ENCODE assay signal across 18 cellular contexts in the genomic region with DNA sequence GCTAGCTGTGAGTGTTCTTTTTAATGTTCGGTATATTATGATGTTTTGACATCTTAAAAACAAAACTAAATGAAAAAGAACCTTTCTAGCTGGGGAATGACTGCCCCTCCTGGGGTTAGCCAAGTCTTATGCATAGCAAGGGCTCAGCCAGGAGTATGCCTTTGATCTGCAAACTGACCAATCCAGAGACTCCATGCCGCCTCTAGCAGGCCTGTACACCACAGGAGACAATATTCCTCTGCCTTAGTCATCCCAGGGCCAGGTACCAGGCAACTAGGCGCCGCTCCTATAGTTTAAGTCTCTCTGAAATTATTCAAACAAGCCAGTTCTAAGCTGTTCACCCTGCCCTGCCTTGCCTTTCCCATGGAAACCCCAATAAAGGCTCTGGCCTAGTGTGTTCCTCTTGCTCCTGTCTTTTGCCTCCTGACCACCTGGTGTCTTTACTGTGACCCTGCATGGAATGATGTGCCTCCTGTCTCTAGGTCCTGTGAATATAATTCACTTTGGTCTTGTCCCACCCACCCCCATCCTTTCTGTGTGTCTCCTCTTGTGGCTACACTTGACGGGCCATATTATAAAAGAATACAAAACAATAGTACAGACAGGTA. TPM values are rescaled to one million over a fixed set of nuclear protein-coding genes. Genes with fewer than 3 reads are reported as not detected.
DNase-seq lines count a peak whose midpoint lies in the region; ATAC-seq and TF ChIP-seq lines count a peak whose summit lies in the region.
"Had no signal": no experiment of that assay in that cellular context is flagged by ENCODE, and none has a peak within 500 bp of the region (broad histone marks: within the 10 kb centered on the region; RNA-seq: fewer than 3 reads in every experiment).

No MANE protein-coding gene starts in this region.

- no peaks in the 10 kb centered on the region for H3K79me1 ChIP-seq in mesendoderm (ENCODE audit: low read length)

- no peak overlapping the region for H3K56ac ChIP-seq in mesendoderm (ENCODE audit: low read length)

- no peak overlapping the region for H2BK5ac ChIP-seq in mesendoderm (ENCODE audit: low read length)

- CTCF ChIA-PET in WTC11 (lab: Charles Lee): interaction anchor here (0.9 to 2.7 kb wide), 6 partner anchors 194 to 364 kb away, joined by 3 to 12 read pairs (median 5); no protein-coding TSS in a partner anchor
- CTCF ChIA-PET in activated CD8-positive, alpha-beta T cell treated with anti-CD3 and anti-CD28 coated beads, Interleukin-2, amount 10 ng/mL, durations not matched to agents 7 days and 5 days (lab: Charles Lee): interaction anchor here (1.5 kb wide), 1 partner anchor 286 kb away, joined by 4 read pairs; no protein-coding TSS in a partner anchor

- no peak overlapping the region for H4K8ac ChIP-seq in mesendoderm (ENCODE audit: low read depth, low read length)

- H3K36me3 ChIP-seq in H7 (replicated peaks; ENCODE audit: control insufficient read depth, insufficient read depth, low read length): no peaks in the 10 kb centered on the region
- no peaks in the 10 kb centered on the region for H3K36me3 ChIP-seq in mesendoderm (ENCODE audit: control insufficient read depth, insufficient read depth, low read length)
- H3K36me3 ChIP-seq: HAP-1 had no signal

- no peak overlapping the region for H3K23ac ChIP-seq in mesendoderm (ENCODE audit: low read length)

- H3K36me3 Mint-ChIP-seq in WTC11: no peaks in the 10 kb centered on the region
- peaks cover 9% of the 10 kb centered on the region for H3K36me3 Mint-ChIP-seq in activated CD8-positive, alpha-beta T cell treated with anti-CD3 and anti-CD28 coated beads, Interleukin-2, amount 10 ng/mL, durations not matched to agents 7 days and 5 days (ENCODE audit: low read depth)

- DNase-seq in H7 (peak; percentile 31), WTC11 (ENCODE audit: low spot score) (peak; percentile 41), fibroblast of villous mesenchyme (ENCODE audit: low read depth) (peak; percentile 19), mesendoderm (peak; percentile 70), T1000 (lab: John Stamatoyannopoulos, UW) (no peak)
- no peak for DNase-seq in activated CD8-positive, alpha-beta T cell treated with anti-CD3 and anti-CD28 coated beads, Interleukin-2, amount 10 ng/mL, durations not matched to agents 7 days and 5 days
- DNase-seq in activated T-cell treated with anti-CD3 and anti-CD28 coated beads, Interleukin-2, amount 50 U/mL, for 48 hours: no peak
- DNase-seq: C1 segment of cervical spinal cord, DMS153, EL, NCI-H1105 treated with DMSO at 0.1 percent for 48 hours, NCI-H187 treated with DMSO at 0.1 percent for 48 hours, NCI-H446, NCI-H748 treated with DMSO at 0.1 percent for 48 hours had no signal

- no peak overlapping the region for H3K4ac ChIP-seq in mesendoderm (ENCODE audit: low read depth, low read length)

- no CpG with 5 or more reads among the region's 5 CpGs for WGBS in mesendoderm (ENCODE audit: extremely low coverage, insufficient coverage, low lambda C conversion rate)

- no peak overlapping the region for H3K4me3 Mint-ChIP-seq in WTC11
- no peak overlapping the region for H3K4me3 Mint-ChIP-seq in activated CD8-positive, alpha-beta T cell treated with anti-CD3 and anti-CD28 coated beads, Interleukin-2, amount 10 ng/mL, durations not matched to agents 7 days and 5 days

- no peaks in the 10 kb centered on the region for H3K79me2 ChIP-seq in mesendoderm (ENCODE audit: control insufficient read depth, insufficient read depth, low read length)

- H3K4me3 ChIP-seq in H7 (ENCODE audit: insufficient read depth, low read depth, low read length) (no peak overlapping the region), fibroblast of villous mesenchyme (ENCODE audit: low read depth, low read length) (no peak overlapping the region), mesendoderm (ENCODE audit: low read length) (no peak overlapping the region)
- H3K4me3 ChIP-seq: HAP-1 had no signal

- TF ChIP-seq CTCF in WTC11 (IDR thresholded peaks at IDR 0.05) (no peak), fibroblast of villous mesenchyme (IDR thresholded peaks at IDR 0.05; ENCODE audit: insufficient read depth, low read depth, low read length) (no peak)

- no peak overlapping the region for H3K18ac ChIP-seq in mesendoderm (ENCODE audit: low read length)

- H3K27me3 Mint-ChIP-seq in WTC11 (ENCODE audit: low read depth): no peaks in the 10 kb centered on the region
- no peaks in the 10 kb centered on the region for H3K27me3 Mint-ChIP-seq in activated CD8-positive, alpha-beta T cell treated with anti-CD3 and anti-CD28 coated beads, Interleukin-2, amount 10 ng/mL, durations not matched to agents 7 days and 5 days (ENCODE audit: low read depth)

- POLR2A ChIA-PET in WTC11 (lab: Charles Lee): interaction anchor here (1.0 kb wide), 1 partner anchor 8 kb away, joined by 3 read pairs; no protein-coding TSS in a partner anchor
- POLR2A ChIA-PET in activated CD8-positive, alpha-beta T cell treated with anti-CD3 and anti-CD28 coated beads, Interleukin-2, amount 10 ng/mL, durations not matched to agents 7 days and 5 days (lab: Charles Lee): no interaction called here

- no peak overlapping the region for H2BK120ac ChIP-seq in mesendoderm (ENCODE audit: low read depth, low read length)

- H3K9me3 Mint-ChIP-seq in WTC11: peaks cover 5% of the 10 kb centered on the region
- no peaks in the 10 kb centered on the region for H3K9me3 Mint-ChIP-seq in activated CD8-positive, alpha-beta T cell treated with anti-CD3 and anti-CD28 coated beads, Interleukin-2, amount 10 ng/mL, durations not matched to agents 7 days and 5 days (ENCODE audit: insufficient read depth)

- H3K4me2 ChIP-seq in mesendoderm (ENCODE audit: low read length): no peak overlapping the region
- H3K4me2 ChIP-seq: KMS-11 had no signal

- H3K4me1 ChIP-seq in mesendoderm (ENCODE audit: control insufficient read depth, low read depth, low read length): peaks cover 4% of the 10 kb centered on the region
- H3K4me1 ChIP-seq: HAP-1 had no signal

- H4K5ac ChIP-seq in mesendoderm (ENCODE audit: low read length): no peak overlapping the region

- no peak overlapping the region for H2AK5ac ChIP-seq in mesendoderm (ENCODE audit: low read length)

- H2BK15ac ChIP-seq in mesendoderm (replicated peaks; ENCODE audit: low read depth): no peak overlapping the region

- ATAC-seq in WTC11 (peak; percentile 91), GM19397 (IDR thresholded peaks at IDR 0.05; ENCODE audit: unreplicated experiment) (no peak)
- ATAC-seq in activated CD8-positive, alpha-beta T cell treated with anti-CD3 and anti-CD28 coated beads, Interleukin-2, amount 10 ng/mL, durations not matched to agents 7 days and 5 days: no peak
- ATAC-seq: Right ventricle myocardium inferior had no signal

- peak overlapping the region; percentile 11 for H3K27ac ChIP-seq in mesendoderm (ENCODE audit: low read depth, low read length)
- H3K27ac ChIP-seq: KMS-11 had no signal

- H3K4me1 Mint-ChIP-seq in WTC11: peaks cover 15% of the 10 kb centered on the region
- H3K4me1 Mint-ChIP-seq in activated CD8-positive, alpha-beta T cell treated with anti-CD3 and anti-CD28 coated beads, Interleukin-2, amount 10 ng/mL, durations not matched to agents 7 days and 5 days (ENCODE audit: low read depth): peaks cover 8% of the 10 kb centered on the region

- H3K27me3 ChIP-seq in H7 (ENCODE audit: control insufficient read depth, insufficient read depth, low read length) (no peaks in the 10 kb centered on the region), mesendoderm (ENCODE audit: insufficient read depth, low read length, poor library complexity) (no peaks in the 10 kb centered on the region)

- H3K9ac ChIP-seq in mesendoderm (ENCODE audit: low read length): no peak overlapping the region
- H3K9ac ChIP-seq: KMS-11 had no signal

- 0 out of 2 replicates have a peak overlapping the region, but pooled peaks have one; percentile 29 for H3K27ac Mint-ChIP-seq in WTC11
- H3K27ac Mint-ChIP-seq in activated CD8-positive, alpha-beta T cell treated with anti-CD3 and anti-CD28 coated beads, Interleukin-2, amount 10 ng/mL, durations not matched to agents 7 days and 5 days: no peak overlapping the region

TF ChIP-seq in WTC11, 78 proteins besides CTCF, POLR2A, EP300 and RAD21:
- TF ChIP-seq ZNF263 (CRISPR knock-in tag; IDR thresholded peaks at IDR 0.05; ENCODE audit: low read depth): no peak
- TF ChIP-seq ZNF423 (CRISPR knock-in tag; IDR thresholded peaks at IDR 0.05): peak; percentile 91

RNA-seq across cellular contexts. Expression of gene CHN1, which starts 52.0 kb away (rescaled TPM):
- 30.4 and 37.9 TPM in 2 replicates for total RNA-seq in H7 (2014; rRNA removed; shearing (Covaris generic))
- total RNA-seq in WTC11 (2021): 26.1 to 30.0 TPM (median 28.0 TPM) in 3 replicates
- total RNA-seq in fibroblast of villous mesenchyme: 45.3 and 64.1 TPM in 2 replicates
- 32.8 TPM for polyA plus RNA-seq in mesendoderm (2013, experiment 1 of 2)
- polyA plus RNA-seq in mesendoderm (2013, experiment 2 of 2): 32.0 TPM
- under 1 TPM; 0.11 to 0.50 TPM for total RNA-seq in activated CD8-positive, alpha-beta T cell treated with anti-CD3 and anti-CD28 coated beads, Interleukin-2, amount 10 ng/mL, durations not matched to agents 7 days and 5 days

Comparison
In these comparisons a context has a peak if more than half of its experiments do, and no peak if none do; other contexts are left out.
1. DNase-seq: peak in H7 (single experiment), WTC11 (single experiment), fibroblast of villous mesenchyme (single experiment) and mesendoderm (single experiment); none in T1000 (single experiment), activated CD8-positive, alpha-beta T cell treated with anti-CD3 and anti-CD28 coated beads, Interleukin-2, amount 10 ng/mL, durations not matched to agents 7 days and 5 days (single experiment) and activated T-cell treated with anti-CD3 and anti-CD28 coated beads, Interleukin-2, amount 50 U/mL, for 48 hours (0 of 2).
2. RNA of gene CHN1, which starts 52.0 kb away (total RNA-seq): 45.3 to 64.1 TPM in fibroblast of villous mesenchyme, 30.4 to 37.9 TPM in H7 and 26.1 to 30.0 TPM in WTC11; 0.11 to 0.50 TPM in activated CD8-positive, alpha-beta T cell treated with anti-CD3 and anti-CD28 coated beads, Interleukin-2, amount 10 ng/mL, durations not matched to agents 7 days and 5 days; every median in the first group is over 10 times any median in the second.